Comparison of ENCODE assay signal across 1 cellular context in the genomic region with DNA sequence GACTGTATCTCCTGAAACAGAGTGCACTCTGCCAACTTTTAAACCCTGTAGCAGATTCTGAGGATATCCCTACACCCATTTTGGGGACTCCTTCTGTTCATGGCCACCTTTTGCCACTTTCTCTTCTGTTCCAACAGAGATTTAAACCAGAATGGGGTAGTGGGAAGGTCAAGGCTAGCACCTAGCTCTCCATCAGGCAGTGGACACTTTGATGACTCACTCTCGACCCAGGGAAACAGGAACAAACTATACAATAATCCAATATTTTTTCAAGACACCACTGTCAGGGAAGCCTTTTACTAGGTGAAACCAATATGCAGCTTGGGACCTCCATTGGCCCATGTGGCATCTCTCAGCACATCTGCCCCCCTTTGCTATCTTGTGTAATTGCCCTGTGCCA.
TF ChIP-seq lines count a peak whose summit lies in the region.

No MANE protein-coding gene starts in this region.

TF ChIP-seq in HepG2, 621 proteins besides CTCF, POLR2A, EP300 and RAD21 (continued from another document and continues in another):
- TF ChIP-seq, protein P1, sequence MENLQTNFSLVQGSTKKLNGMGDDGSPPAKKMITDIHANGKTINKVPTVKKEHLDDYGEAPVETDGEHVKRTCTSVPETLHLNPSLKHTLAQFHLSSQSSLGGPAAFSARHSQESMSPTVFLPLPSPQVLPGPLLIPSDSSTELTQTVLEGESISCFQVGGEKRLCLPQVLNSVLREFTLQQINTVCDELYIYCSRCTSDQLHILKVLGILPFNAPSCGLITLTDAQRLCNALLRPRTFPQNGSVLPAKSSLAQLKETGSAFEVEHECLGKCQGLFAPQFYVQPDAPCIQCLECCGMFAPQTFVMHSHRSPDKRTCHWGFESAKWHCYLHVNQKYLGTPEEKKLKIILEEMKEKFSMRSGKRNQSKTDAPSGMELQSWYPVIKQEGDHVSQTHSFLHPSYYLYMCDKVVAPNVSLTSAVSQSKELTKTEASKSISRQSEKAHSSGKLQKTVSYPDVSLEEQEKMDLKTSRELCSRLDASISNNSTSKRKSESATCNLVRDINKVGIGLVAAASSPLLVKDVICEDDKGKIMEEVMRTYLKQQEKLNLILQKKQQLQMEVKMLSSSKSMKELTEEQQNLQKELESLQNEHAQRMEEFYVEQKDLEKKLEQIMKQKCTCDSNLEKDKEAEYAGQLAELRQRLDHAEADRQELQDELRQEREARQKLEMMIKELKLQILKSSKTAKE (CRISPR knock-in tag; IDR thresholded peaks at IDR 0.05; ENCODE audit: borderline replicate concordance): no peak
- TF ChIP-seq THRA (CRISPR knock-in tag; IDR thresholded peaks at IDR 0.05; ENCODE audit: borderline replicate concordance): no peak
- TF ChIP-seq ZUFSP (CRISPR knock-in tag; IDR thresholded peaks at IDR 0.05; ENCODE audit: borderline replicate concordance): no peak
- TF ChIP-seq SRSF4 (IDR thresholded peaks at IDR 0.05; ENCODE audit: low read depth, low read length, poor library complexity, severe bottlenecking): no peak
- TF ChIP-seq XBP1 (CRISPR knock-in tag; IDR thresholded peaks at IDR 0.05): no peak
- TF ChIP-seq, protein P2, sequence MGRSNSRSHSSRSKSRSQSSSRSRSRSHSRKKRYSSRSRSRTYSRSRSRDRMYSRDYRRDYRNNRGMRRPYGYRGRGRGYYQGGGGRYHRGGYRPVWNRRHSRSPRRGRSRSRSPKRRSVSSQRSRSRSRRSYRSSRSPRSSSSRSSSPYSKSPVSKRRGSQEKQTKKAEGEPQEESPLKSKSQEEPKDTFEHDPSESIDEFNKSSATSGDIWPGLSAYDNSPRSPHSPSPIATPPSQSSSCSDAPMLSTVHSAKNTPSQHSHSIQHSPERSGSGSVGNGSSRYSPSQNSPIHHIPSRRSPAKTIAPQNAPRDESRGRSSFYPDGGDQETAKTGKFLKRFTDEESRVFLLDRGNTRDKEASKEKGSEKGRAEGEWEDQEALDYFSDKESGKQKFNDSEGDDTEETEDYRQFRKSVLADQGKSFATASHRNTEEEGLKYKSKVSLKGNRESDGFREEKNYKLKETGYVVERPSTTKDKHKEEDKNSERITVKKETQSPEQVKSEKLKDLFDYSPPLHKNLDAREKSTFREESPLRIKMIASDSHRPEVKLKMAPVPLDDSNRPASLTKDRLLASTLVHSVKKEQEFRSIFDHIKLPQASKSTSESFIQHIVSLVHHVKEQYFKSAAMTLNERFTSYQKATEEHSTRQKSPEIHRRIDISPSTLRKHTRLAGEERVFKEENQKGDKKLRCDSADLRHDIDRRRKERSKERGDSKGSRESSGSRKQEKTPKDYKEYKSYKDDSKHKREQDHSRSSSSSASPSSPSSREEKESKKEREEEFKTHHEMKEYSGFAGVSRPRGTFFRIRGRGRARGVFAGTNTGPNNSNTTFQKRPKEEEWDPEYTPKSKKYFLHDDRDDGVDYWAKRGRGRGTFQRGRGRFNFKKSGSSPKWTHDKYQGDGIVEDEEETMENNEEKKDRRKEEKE (IDR thresholded peaks at IDR 0.05): no peak
- no peak for TF ChIP-seq TEF (CRISPR knock-in tag; IDR thresholded peaks at IDR 0.05)
- TF ChIP-seq ZNF589 (CRISPR knock-in tag; conservative IDR thresholded peaks at IDR 0.05): no peak
- TF ChIP-seq RFX1 (IDR thresholded peaks at IDR 0.05): no peak
- no peak for TF ChIP-seq ZNF720 (CRISPR knock-in tag; IDR thresholded peaks at IDR 0.05)
- TF ChIP-seq GATA4 (IDR thresholded peaks at IDR 0.05; ENCODE audit: borderline replicate concordance, low read depth): no peak
- no peak for TF ChIP-seq ZNF263 (CRISPR knock-in tag; IDR thresholded peaks at IDR 0.05)
- no peak for TF ChIP-seq CHD4 (IDR thresholded peaks at IDR 0.05; ENCODE audit: borderline replicate concordance, low read length)
- no peak for TF ChIP-seq ZNF562 (CRISPR knock-in tag; IDR thresholded peaks at IDR 0.05; ENCODE audit: borderline replicate concordance)
- TF ChIP-seq ARID5B (CRISPR knock-in tag; IDR thresholded peaks at IDR 0.05): 0 out of 2 replicates have a peak, but pooled peaks have one; percentile 39
- TF ChIP-seq ZMYM4 (CRISPR knock-in tag; IDR thresholded peaks at IDR 0.05): no peak
- TF ChIP-seq HOMEZ (CRISPR knock-in tag; IDR thresholded peaks at IDR 0.05; ENCODE audit: low read depth): peak; percentile 98
- no peak for TF ChIP-seq IKZF5 (CRISPR knock-in tag; IDR thresholded peaks at IDR 0.05)
- TF ChIP-seq NFAT5 (CRISPR knock-in tag; IDR thresholded peaks at IDR 0.05): no peak
- no peak for TF ChIP-seq CCDC6 (CRISPR knock-in tag; IDR thresholded peaks at IDR 0.05)
- TF ChIP-seq RFXANK (CRISPR knock-in tag; IDR thresholded peaks at IDR 0.05): no peak
- TF ChIP-seq ZNF7 (CRISPR knock-in tag; IDR thresholded peaks at IDR 0.05): peak; percentile 44; the same call in 1 of the 2 replicates
- no peak for TF ChIP-seq ZNF776 (CRISPR knock-in tag; IDR thresholded peaks at IDR 0.05)
- TF ChIP-seq CCAR2 (optimal IDR thresholded peaks at IDR 0.05; ENCODE audit: low read depth, low read length): no peak
- TF ChIP-seq RAD51 (IDR thresholded peaks at IDR 0.05; ENCODE audit: borderline replicate concordance): no peak
- peak; percentile 51; the same call in 1 of the 2 replicates for TF ChIP-seq RXRB (CRISPR knock-in tag; IDR thresholded peaks at IDR 0.05; ENCODE audit: borderline replicate concordance)
- TF ChIP-seq FOSL2 (CRISPR knock-in tag; IDR thresholded peaks at IDR 0.05): peak; percentile 80
- no peak for TF ChIP-seq PPARG (CRISPR knock-in tag; conservative IDR thresholded peaks at IDR 0.05)
- no peak for TF ChIP-seq ZNF850 (CRISPR knock-in tag; conservative IDR thresholded peaks at IDR 0.05)
- TF ChIP-seq ERF (CRISPR knock-in tag; IDR thresholded peaks at IDR 0.05): no peak
- no peak for TF ChIP-seq IRF9 (CRISPR knock-in tag; IDR thresholded peaks at IDR 0.05; ENCODE audit: borderline replicate concordance)
- no peak for TF ChIP-seq PHF21A (CRISPR knock-in tag; IDR thresholded peaks at IDR 0.05)
- TF ChIP-seq HNRNPH1 (optimal IDR thresholded peaks at IDR 0.05; ENCODE audit: low read depth, low read length): no peak
- no peak for TF ChIP-seq TAF1 (CRISPR knock-in tag; IDR thresholded peaks at IDR 0.05)
